In the genomic region with DNA sequence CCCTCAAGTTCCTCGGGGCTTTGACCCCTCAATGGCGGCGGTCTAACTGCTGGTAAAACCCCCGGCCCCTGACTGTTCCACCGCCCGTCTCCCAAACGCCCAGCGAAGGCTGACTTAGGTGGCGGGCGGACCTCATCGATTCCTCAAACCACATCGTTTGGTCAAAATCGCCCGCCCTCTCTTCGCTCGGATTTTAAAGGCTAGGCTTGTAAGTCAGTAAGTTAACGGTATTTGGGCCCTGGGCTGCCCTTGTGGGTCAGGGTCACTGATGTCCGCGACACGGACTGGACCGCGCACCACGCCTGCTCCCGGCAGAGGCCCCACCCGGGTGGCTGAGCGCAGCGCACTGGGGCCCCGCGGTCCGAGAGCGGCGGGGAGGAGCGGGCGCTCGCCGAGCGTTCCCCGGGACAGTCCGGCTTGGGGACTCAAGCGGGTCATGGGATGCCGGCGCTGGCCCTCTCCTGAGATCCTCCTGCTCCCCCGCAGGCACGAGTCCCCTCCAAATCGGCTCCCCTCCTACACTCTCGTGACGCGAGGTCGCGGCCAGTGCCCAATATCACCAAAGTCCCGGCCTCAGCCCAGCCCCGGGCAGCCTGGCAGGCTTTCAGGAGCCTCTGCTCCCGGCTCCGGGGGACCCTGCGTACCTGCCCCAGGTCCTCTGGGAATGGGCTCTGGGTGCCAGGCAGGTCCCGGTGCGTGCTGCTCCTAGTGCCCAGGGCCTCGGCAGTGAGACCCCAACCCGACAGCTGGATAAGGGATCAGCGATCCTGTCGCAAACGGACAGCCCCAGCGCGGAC, we compare ENCODE assay signal across 10 cellular contexts. TPM values are rescaled to one million over a fixed set of nuclear protein-coding genes. Genes with fewer than 3 reads are reported as not detected.
DNase-seq lines count a peak whose midpoint lies in the region; ATAC-seq and TF ChIP-seq lines count a peak whose summit lies in the region.
"Had no signal": no experiment of that assay in that cellular context is flagged by ENCODE, and none has a peak within 500 bp of the region (broad histone marks: within the 10 kb centered on the region; RNA-seq: fewer than 3 reads in every experiment).

No MANE protein-coding gene starts in this region.

- no peak for TF ChIP-seq EP300 in gastroesophageal sphincter (IDR thresholded peaks at IDR 0.05)

- no peak for ATAC-seq in gastroesophageal sphincter
- no peak for ATAC-seq in gastrocnemius medialis
- no peak for ATAC-seq in HG02884 (IDR thresholded peaks at IDR 0.05; ENCODE audit: unreplicated experiment)
- ATAC-seq: K562 had no signal

- intact Hi-C loops in gastrocnemius medialis (cut with DNase I; ENCODE audit: low total_unique reads): loop anchor here (5.0 kb wide), 2 partner anchors 143 to 167 kb away; no protein-coding TSS in a partner anchor

- H3K36me3 ChIP-seq in SK-N-MC (ENCODE audit: insufficient read depth, low read length) (no peaks in the 10 kb centered on the region), gastroesophageal sphincter (no peaks in the 10 kb centered on the region), gastrocnemius medialis (no peaks in the 10 kb centered on the region)
- H3K36me3 ChIP-seq in effector memory CD4-positive, alpha-beta T cell (ENCODE audit: control insufficient read depth, insufficient read depth, low read length): no peaks in the 10 kb centered on the region

- H3K27me3 ChIP-seq in gastroesophageal sphincter (peaks cover 97% of the 10 kb centered on the region), gastrocnemius medialis (peaks cover 6 to 44% (median 15%) of the 10 kb centered on the region in 3 donors)
- peaks cover 21% of the 10 kb centered on the region for H3K27me3 ChIP-seq in effector memory CD4-positive, alpha-beta T cell (replicated peaks; ENCODE audit: control insufficient read depth, insufficient read depth, low read length, poor library complexity, severe bottlenecking)

- TF ChIP-seq CTCF in GM10266 (IDR thresholded peaks at IDR 0.05; ENCODE audit: control insufficient read depth, insufficient read depth, low read depth, missing control alignments) (no peak), gastroesophageal sphincter (IDR thresholded peaks at IDR 0.05) (no peak), gastrocnemius medialis (IDR thresholded peaks at IDR 0.05 in 4 of 5, conservative IDR thresholded peaks at IDR 0.05 in 1 of 5) (no peak)

- H3K9ac ChIP-seq in SK-N-MC (ENCODE audit: insufficient read length): no peak overlapping the region

- H3K4me3 ChIP-seq in SK-N-MC: peak overlapping the region; percentile 76
- peak overlapping the region; percentile 19 to 51 for H3K4me3 ChIP-seq in gastroesophageal sphincter
- H3K4me3 ChIP-seq in gastrocnemius medialis: peak overlapping the region; percentile 52 to 65 (median 63)
- no peak overlapping the region for H3K4me3 ChIP-seq in effector memory CD4-positive, alpha-beta T cell (ENCODE audit: insufficient read depth, low read depth, low read length, poor library complexity, severe bottlenecking)
- H3K4me3 ChIP-seq: K562 had no signal

- H3K4me1 ChIP-seq in gastroesophageal sphincter (peaks cover 0 to 26% (median 12%) of the 10 kb centered on the region in 3 donors), gastrocnemius medialis (peaks cover 0 to under 1% of the 10 kb centered on the region in 2 donors)
- peaks cover 19% of the 10 kb centered on the region for H3K4me1 ChIP-seq in effector memory CD4-positive, alpha-beta T cell (ENCODE audit: control insufficient read depth, insufficient read depth, low read length, poor library complexity, severe bottlenecking)

- TF ChIP-seq POLR2A in gastroesophageal sphincter (IDR thresholded peaks at IDR 0.05) (no peak), gastrocnemius medialis (IDR thresholded peaks at IDR 0.05) (no peak)

- no CpG with 5 or more reads among the region's 64 CpGs for WGBS in gastroesophageal sphincter (ENCODE audit: low coverage in 1 of 2), 2 donors

- DNase-seq in GM10266 (ENCODE audit: extremely low spot score) (peak; percentile 47), SK-N-MC (ENCODE audit: low read depth, low spot score) (no peak), gastrocnemius medialis (no peak), globus pallidus (ENCODE audit: low spot score) (no peak), NCI-H128 (lab: John Stamatoyannopoulos, UW; ENCODE audit: unreplicated experiment) (no peak)
- no peak for DNase-seq in effector memory CD4-positive, alpha-beta T cell
- DNase-seq: foreskin melanocyte had no signal

- in situ Hi-C loops in gastrocnemius medialis (cut with MboI; ENCODE audit: low sequenced_read_pairs in 4 of 4): no loop called here

- H3K27ac ChIP-seq in SK-N-MC (no peak overlapping the region), gastroesophageal sphincter (peak overlapping the region in 3 of 4 donors; percentile 40 to 82 (median 44)), gastrocnemius medialis (peak overlapping the region; percentile 72 to 85 (median 82))
- no peak overlapping the region for H3K27ac ChIP-seq in effector memory CD4-positive, alpha-beta T cell (ENCODE audit: insufficient read depth, low read length, poor library complexity, severe bottlenecking)

- H3K9me3 ChIP-seq in SK-N-MC (ENCODE audit: low read depth, low read length) (no peaks in the 10 kb centered on the region), gastroesophageal sphincter (no peaks in the 10 kb centered on the region), gastrocnemius medialis (no peaks in the 10 kb centered on the region)
- H3K9me3 ChIP-seq in effector memory CD4-positive, alpha-beta T cell (ENCODE audit: control insufficient read depth, low read length): no peaks in the 10 kb centered on the region

RNA-seq across cellular contexts. Expression of a gene that starts 1.0 kb away (rescaled TPM):
- total RNA-seq in gastroesophageal sphincter: 10 to 100 TPM; 11.1 to 37.9 (median 21.7) TPM
- 10 to 100 TPM; 20.7 to 42.9 (median 29.5) TPM for total RNA-seq in gastrocnemius medialis

Comparison
In these comparisons a context has a peak if more than half of its experiments do, and no peak if none do; other contexts are left out.
1. H3K27ac ChIP-seq: peak in gastroesophageal sphincter (3 of 4) and gastrocnemius medialis (4 of 4); none in SK-N-MC (single experiment) and effector memory CD4-positive, alpha-beta T cell (single experiment).